Comparison of ENCODE assay signal across 11 cellular contexts in the genomic region with DNA sequence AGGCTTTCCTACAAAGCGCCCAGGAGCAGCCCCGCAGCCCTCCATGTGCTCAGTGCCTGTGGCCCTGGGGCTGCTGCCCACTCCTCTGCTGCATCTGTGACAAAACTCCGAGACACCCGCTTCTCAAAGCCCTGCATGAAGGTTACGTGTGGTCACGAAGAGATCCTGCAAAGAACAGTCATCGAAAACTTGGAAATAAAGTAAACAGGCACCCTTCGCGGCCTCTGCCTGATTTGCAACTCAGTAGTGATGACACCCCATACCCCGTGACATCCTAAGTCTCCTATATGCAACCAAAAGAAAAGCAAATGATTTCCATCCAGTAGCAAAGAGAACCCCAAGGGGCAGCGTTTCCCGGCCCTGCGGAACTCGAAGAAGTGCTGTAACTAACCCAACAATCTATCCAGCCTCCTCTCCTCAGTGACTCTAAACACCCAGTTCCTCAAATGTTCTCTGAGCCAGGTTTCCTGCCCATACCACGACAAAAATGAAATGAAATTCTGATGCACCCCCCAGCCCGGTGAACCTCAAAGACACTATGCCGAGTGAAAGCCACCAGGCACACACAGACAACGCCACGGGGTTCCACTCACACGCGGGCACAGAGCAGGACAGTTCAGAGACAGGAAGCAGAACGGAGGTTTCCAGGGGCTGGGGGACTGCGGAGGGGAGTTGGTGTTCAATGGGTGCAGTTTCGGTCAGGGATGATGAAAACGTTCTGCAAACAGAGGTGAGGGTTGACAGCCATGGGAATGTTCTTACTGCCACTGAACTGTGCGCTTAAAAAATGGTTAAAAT. TPM values are rescaled to one million over a fixed set of nuclear protein-coding genes. Genes with fewer than 3 reads are reported as not detected.
DNase-seq lines count a peak whose midpoint lies in the region; ATAC-seq and TF ChIP-seq lines count a peak whose summit lies in the region.
"Had no signal": no experiment of that assay in that cellular context is flagged by ENCODE, and none has a peak within 500 bp of the region (broad histone marks: within the 10 kb centered on the region; RNA-seq: fewer than 3 reads in every experiment).

No MANE protein-coding gene starts in this region.

- H3K36me3 ChIP-seq in CD4-positive, CD25-positive, alpha-beta regulatory T cell (ENCODE audit: control insufficient read depth, insufficient read depth, low read length) = no peaks in the 10 kb centered on the region
- H3K36me3 ChIP-seq: WERI-Rb-1 had no signal

- H3K4me1 Mint-ChIP-seq in CD4-positive, CD25-positive, alpha-beta regulatory T cell = peaks cover 0 to 13% (median 8%) of the 10 kb centered on the region in 4 donors
- peaks cover 13% of the 10 kb centered on the region for H3K4me1 Mint-ChIP-seq in activated naive CD8-positive, alpha-beta T cell treated with anti-CD3 and anti-CD28 coated beads for 36 hours
- H3K4me1 Mint-ChIP-seq in natural killer cell treated with Interleukin-12 subunit alpha and Interleukin-12 subunit beta and Interleukin-15 and Interleukin-18, amount 100 ng/mL, for 72 hours (ENCODE audit: low read depth in 2 of 2) = peaks cover 19% of the 10 kb centered on the region in 2 donors

- no peaks in the 10 kb centered on the region for H3K9me3 ChIP-seq in CD4-positive, CD25-positive, alpha-beta regulatory T cell (ENCODE audit: control insufficient read depth in 2 of 2, low read length in 2 of 2)

- H3K4me1 ChIP-seq in CD4-positive, CD25-positive, alpha-beta regulatory T cell (ENCODE audit: control insufficient read depth, insufficient read depth, low read length, poor library complexity, severe bottlenecking) = no peaks in the 10 kb centered on the region

- ATAC-seq in CD4-positive, CD25-positive, alpha-beta regulatory T cell (ENCODE audit: low read depth in 2 of 2) = no peak
- no peak for ATAC-seq in natural killer cell treated with Interleukin-12 subunit alpha and Interleukin-12 subunit beta and Interleukin-15 and Interleukin-18, amount 100 ng/mL, for 72 hours

- H3K27ac ChIP-seq in CD4-positive, CD25-positive, alpha-beta regulatory T cell (ENCODE audit: insufficient read depth, low read length, poor library complexity, severe bottlenecking) = no peak overlapping the region
- H3K27ac ChIP-seq: WERI-Rb-1 had no signal

- no peaks in the 10 kb centered on the region for H3K27me3 ChIP-seq in CD4-positive, CD25-positive, alpha-beta regulatory T cell (ENCODE audit: control insufficient read depth, insufficient read depth, low read length)

- H3K4me3 ChIP-seq in CD4-positive, CD25-positive, alpha-beta regulatory T cell (ENCODE audit: low read depth, low read length) = no peak overlapping the region

- no peaks in the 10 kb centered on the region for H3K9me3 Mint-ChIP-seq in CD4-positive, CD25-positive, alpha-beta regulatory T cell
- H3K9me3 Mint-ChIP-seq in activated naive CD8-positive, alpha-beta T cell treated with anti-CD3 and anti-CD28 coated beads for 36 hours = no peaks in the 10 kb centered on the region
- no peaks in the 10 kb centered on the region for H3K9me3 Mint-ChIP-seq in natural killer cell treated with Interleukin-12 subunit alpha and Interleukin-12 subunit beta and Interleukin-15 and Interleukin-18, amount 100 ng/mL, for 72 hours

- H3K4me3 Mint-ChIP-seq in CD4-positive, CD25-positive, alpha-beta regulatory T cell = peak overlapping the region in 2 of 4 donors; percentile 11 to 73
- H3K4me3 Mint-ChIP-seq in activated naive CD8-positive, alpha-beta T cell treated with anti-CD3 and anti-CD28 coated beads for 36 hours = peak overlapping the region; percentile 46
- peak overlapping the region; percentile 46 for H3K4me3 Mint-ChIP-seq in natural killer cell treated with Interleukin-12 subunit alpha and Interleukin-12 subunit beta and Interleukin-15 and Interleukin-18, amount 100 ng/mL, for 72 hours

- H3K27ac Mint-ChIP-seq in CD4-positive, CD25-positive, alpha-beta regulatory T cell = peak overlapping the region in 2 of 3 donors; percentile 86 to 88
- peak overlapping the region; percentile 52 for H3K27ac Mint-ChIP-seq in activated naive CD8-positive, alpha-beta T cell treated with anti-CD3 and anti-CD28 coated beads for 36 hours
- peak overlapping the region in 1 of 2 donors; percentile 48 for H3K27ac Mint-ChIP-seq in natural killer cell treated with Interleukin-12 subunit alpha and Interleukin-12 subunit beta and Interleukin-15 and Interleukin-18, amount 100 ng/mL, for 72 hours

- TF ChIP-seq CTCF in GM10266 (IDR thresholded peaks at IDR 0.05; ENCODE audit: control insufficient read depth, insufficient read depth, low read depth, missing control alignments) = no peak

- peaks cover 7% of the 10 kb centered on the region for H3K27me3 Mint-ChIP-seq in CD4-positive, CD25-positive, alpha-beta regulatory T cell
- no peaks in the 10 kb centered on the region for H3K27me3 Mint-ChIP-seq in activated naive CD8-positive, alpha-beta T cell treated with anti-CD3 and anti-CD28 coated beads for 36 hours
- no peaks in the 10 kb centered on the region for H3K27me3 Mint-ChIP-seq in natural killer cell treated with Interleukin-12 subunit alpha and Interleukin-12 subunit beta and Interleukin-15 and Interleukin-18, amount 100 ng/mL, for 72 hours

- H3K36me3 Mint-ChIP-seq in CD4-positive, CD25-positive, alpha-beta regulatory T cell = peaks cover 7% of the 10 kb centered on the region
- H3K36me3 Mint-ChIP-seq in activated naive CD8-positive, alpha-beta T cell treated with anti-CD3 and anti-CD28 coated beads for 36 hours = no peaks in the 10 kb centered on the region
- H3K36me3 Mint-ChIP-seq in natural killer cell treated with Interleukin-12 subunit alpha and Interleukin-12 subunit beta and Interleukin-15 and Interleukin-18, amount 100 ng/mL, for 72 hours = no peaks in the 10 kb centered on the region

- DNase-seq in CD4-positive, CD25-positive, alpha-beta regulatory T cell = no peak
- peak; percentile 57 to 76 for DNase-seq in Kasumi-1 (lab: John Stamatoyannopoulos, UW)
- DNase-seq in activated naive CD8-positive, alpha-beta T cell treated with anti-CD3 and anti-CD28 coated beads for 36 hours = no peak
- no peak for DNase-seq in natural killer cell treated with Interleukin-12 subunit alpha and Interleukin-12 subunit beta and Interleukin-15 and Interleukin-18, amount 100 ng/mL, for 72 hours (ENCODE audit: low spot score)
- no peak for DNase-seq in GM10266 (ENCODE audit: extremely low spot score)
- DNase-seq in NCI-H187 (lab: John Stamatoyannopoulos, UW) = no peak
- DNase-seq in DMS153 (lab: John Stamatoyannopoulos, UW) = no peak
- no peak for DNase-seq in anterior cingulate cortex (lab: John Stamatoyannopoulos, UW)
- DNase-seq: NCI-H1048, NCI-H524, WERI-Rb-1 had no signal

RNA-seq across cellular contexts. Expression of gene NACC2, which starts 19.0 kb away (rescaled TPM):
- total RNA-seq in CD4-positive, CD25-positive, alpha-beta regulatory T cell = 4.8 TPM
- polyA plus RNA-seq in CD4-positive, CD25-positive, alpha-beta regulatory T cell = 1 to 10 TPM in 2 of 4 donors, under 1 TPM in 2; 0.76 to 1.9 (median 0.92) TPM
- 1 to 10 TPM; 5.3 to 5.6 TPM for total RNA-seq in activated naive CD8-positive, alpha-beta T cell treated with anti-CD3 and anti-CD28 coated beads for 36 hours
- total RNA-seq in natural killer cell treated with Interleukin-12 subunit alpha and Interleukin-12 subunit beta and Interleukin-15 and Interleukin-18, amount 100 ng/mL, for 72 hours = 10 to 100 TPM; 19.2 to 21.1 TPM

RNA-seq across cellular contexts. Expression of gene TMEM250, which starts 42.6 kb away (rescaled TPM):
- total RNA-seq in CD4-positive, CD25-positive, alpha-beta regulatory T cell = 21.5 TPM
- 10 to 100 TPM; 44.7 to 55.6 (median 45.7) TPM for polyA plus RNA-seq in CD4-positive, CD25-positive, alpha-beta regulatory T cell
- 10 to 100 TPM; 27.2 to 28.7 TPM for total RNA-seq in activated naive CD8-positive, alpha-beta T cell treated with anti-CD3 and anti-CD28 coated beads for 36 hours
- 10 to 100 TPM; 29.1 to 42.3 TPM for total RNA-seq in natural killer cell treated with Interleukin-12 subunit alpha and Interleukin-12 subunit beta and Interleukin-15 and Interleukin-18, amount 100 ng/mL, for 72 hours

Comparison
In these comparisons a context has a peak if more than half of its experiments do, and no peak if none do; other contexts are left out.
1. DNase-seq: peak in Kasumi-1 (2 of 2); none in CD4-positive, CD25-positive, alpha-beta regulatory T cell (0 of 3), activated naive CD8-positive, alpha-beta T cell treated with anti-CD3 and anti-CD28 coated beads for 36 hours (single experiment), natural killer cell treated with Interleukin-12 subunit alpha and Interleukin-12 subunit beta and Interleukin-15 and Interleukin-18, amount 100 ng/mL, for 72 hours (single experiment), GM10266 (single experiment), NCI-H187 (0 of 2), DMS153 (single experiment) and anterior cingulate cortex (0 of 58).